Comparison of ENCODE assay signal across 1 cellular context in genomic region chr1:226677121-226678020, GRCh38.
TF ChIP-seq lines count a peak whose summit lies in the region.

No MANE protein-coding gene starts in this region.

TF ChIP-seq in endothelial cell of umbilical vein, 7 proteins besides CTCF, POLR2A, EP300 and RAD21:
- TF ChIP-seq EZH2 (IDR thresholded peaks at IDR 0.05; ENCODE audit: borderline replicate concordance, low read depth, low read length, severe bottlenecking) (no peak), MAX (IDR thresholded peaks at IDR 0.05; ENCODE audit: insufficient read depth, insufficient read length) (no peak), JUN (IDR thresholded peaks at IDR 0.05; ENCODE audit: borderline replicate concordance, insufficient read depth, insufficient read length, low read depth) (no peak), FOS (IDR thresholded peaks at IDR 0.05; ENCODE audit: borderline replicate concordance, insufficient read depth, low read length) (no peak), POLR2AphosphoS5 (IDR thresholded peaks at IDR 0.05; ENCODE audit: insufficient read depth, low read depth, low read length) (no peak), MYC (IDR thresholded peaks at IDR 0.05; ENCODE audit: low read depth, low read length) (no peak), GATA2 (IDR thresholded peaks at IDR 0.05; ENCODE audit: insufficient read depth, insufficient read length, low read depth, low read length) (no peak)
